In the genomic region with DNA sequence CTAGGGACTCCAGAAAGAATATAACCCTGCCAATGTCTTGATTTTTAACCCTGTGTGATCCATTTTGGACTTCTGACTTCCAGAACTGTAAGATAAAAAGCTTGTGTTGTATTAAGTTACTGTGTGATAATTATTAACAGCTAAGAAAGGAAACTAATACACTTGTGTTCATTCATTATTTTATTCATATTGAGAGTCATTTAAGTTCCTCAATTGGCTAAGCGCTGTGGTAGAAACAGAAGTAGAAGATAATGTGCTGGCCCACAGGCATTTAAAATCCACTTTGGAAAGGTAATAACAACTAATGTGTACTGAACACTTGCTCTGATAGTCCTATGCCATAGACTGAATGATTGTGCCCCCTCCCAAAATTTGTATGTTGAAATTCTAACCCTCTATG, we compare ENCODE assay signal across 23 cellular contexts.
DNase-seq lines count a peak whose midpoint lies in the region; ATAC-seq and TF ChIP-seq lines count a peak whose summit lies in the region.
"Had no signal": no experiment of that assay in that cellular context is flagged by ENCODE, and none has a peak within 500 bp of the region (broad histone marks: within the 10 kb centered on the region; RNA-seq: fewer than 3 reads in every experiment).

No MANE protein-coding gene starts in this region.

- H3K4me2 ChIP-seq in OCI-LY3 (ENCODE audit: low read length): peak overlapping the region; percentile 42
- H3K4me2 ChIP-seq in PC-9: no peak overlapping the region
- H3K4me2 ChIP-seq: BLaER1 had no signal

- H3K27me3 ChIP-seq in OCI-LY3 (ENCODE audit: low read depth, low read length) (no peaks in the 10 kb centered on the region), PC-9 (ENCODE audit: insufficient read depth, low read depth) (no peaks in the 10 kb centered on the region)
- H3K27me3 ChIP-seq: BE2C, BLaER1 had no signal

- H3K9ac ChIP-seq in OCI-LY3 (ENCODE audit: low read length): no peak overlapping the region
- H3K9ac ChIP-seq: BLaER1 had no signal

- ATAC-seq in GM21529 (IDR thresholded peaks at IDR 0.05; ENCODE audit: unreplicated experiment): peak; percentile 45
- ATAC-seq in GM21447 (IDR thresholded peaks at IDR 0.05; ENCODE audit: unreplicated experiment): no peak
- ATAC-seq: GM12878 had no signal

- no peaks in the 10 kb centered on the region for H3K9me3 ChIP-seq in OCI-LY3 (ENCODE audit: insufficient read depth, low read length)
- no peaks in the 10 kb centered on the region for H3K9me3 ChIP-seq in PC-9 (ENCODE audit: insufficient read depth, low read depth)
- H3K9me3 ChIP-seq: BE2C, BLaER1 had no signal

- H3K9me2 ChIP-seq in PC-9 (ENCODE audit: insufficient read depth): no peaks in the 10 kb centered on the region; the same call in 1 of the 2 replicates

- no peak for DNase-seq in PC-9
- no peak for DNase-seq in T-helper 2 cell treated with Interferon-gamma antibody and Interleukin-4, amounts not matched to agents 5 μg/mL and 100 μg/mL, for 36 hours (ENCODE audit: low spot score)
- DNase-seq: 8988T; ACHN; BE2C; C1 segment of cervical spinal cord; CD4-positive, alpha-beta memory T cell; CD4-positive, CD25-positive, alpha-beta regulatory T cell; CD8-positive, alpha-beta memory T cell; COR-L47; DMS 273 treated with DMSO at 0.1 percent for 48 hours; DMS153; DMS53; DMS79; DND-41; EL; GDM1 had no signal

- no peaks in the 10 kb centered on the region for H4K20me1 ChIP-seq in OCI-LY3 (ENCODE audit: insufficient read depth, low read length)
- H4K20me1 ChIP-seq in PC-9 (ENCODE audit: insufficient read depth): no peaks in the 10 kb centered on the region
- H4K20me1 ChIP-seq: BLaER1 had no signal

- H3K36me3 Mint-ChIP-seq in T-helper 2 cell treated with Interferon-gamma antibody and Interleukin-4, amounts not matched to agents 5 μg/mL and 100 μg/mL, for 36 hours (ENCODE audit: low read depth): no peaks in the 10 kb centered on the region
- H3K36me3 Mint-ChIP-seq: CD14-positive monocyte; CD4-positive, alpha-beta memory T cell; CD4-positive, CD25-positive, alpha-beta regulatory T cell; CD8-positive, alpha-beta memory T cell had no signal

- no peak overlapping the region for H3K27ac Mint-ChIP-seq in T-helper 2 cell treated with Interferon-gamma antibody and Interleukin-4, amounts not matched to agents 5 μg/mL and 100 μg/mL, for 36 hours
- H3K27ac Mint-ChIP-seq: CD14-positive monocyte; CD4-positive, alpha-beta memory T cell; CD4-positive, CD25-positive, alpha-beta regulatory T cell; CD8-positive, alpha-beta memory T cell had no signal

- H2AFZ ChIP-seq in OCI-LY3 (ENCODE audit: low read depth, low read length): no peak overlapping the region
- no peak overlapping the region for H2AFZ ChIP-seq in PC-9

- intact Hi-C loops in PC-9 (cut with micrococcal nuclease; ENCODE audit: unreplicated experiment): no loop called here

- TF ChIP-seq CTCF in OCI-LY3 (IDR thresholded peaks at IDR 0.05; ENCODE audit: low read depth, low read length) (no peak), PC-9 (conservative IDR thresholded peaks at IDR 0.05) (no peak)

- peaks cover 12% of the 10 kb centered on the region for H3K4me1 ChIP-seq in OCI-LY3 (ENCODE audit: low read length)
- H3K4me1 ChIP-seq in PC-9 (replicated peaks; ENCODE audit: insufficient read depth): no peaks in the 10 kb centered on the region
- H3K4me1 ChIP-seq: BE2C, BLaER1 had no signal

- no peaks in the 10 kb centered on the region for H3K4me1 Mint-ChIP-seq in T-helper 2 cell treated with Interferon-gamma antibody and Interleukin-4, amounts not matched to agents 5 μg/mL and 100 μg/mL, for 36 hours (ENCODE audit: low read depth)
- H3K4me1 Mint-ChIP-seq: CD14-positive monocyte; CD4-positive, alpha-beta memory T cell; CD4-positive, CD25-positive, alpha-beta regulatory T cell; CD8-positive, alpha-beta memory T cell had no signal

- no peak overlapping the region for H3K4me3 Mint-ChIP-seq in T-helper 2 cell treated with Interferon-gamma antibody and Interleukin-4, amounts not matched to agents 5 μg/mL and 100 μg/mL, for 36 hours
- H3K4me3 Mint-ChIP-seq: CD14-positive monocyte; CD4-positive, alpha-beta memory T cell; CD4-positive, CD25-positive, alpha-beta regulatory T cell; CD8-positive, alpha-beta memory T cell had no signal

- H3K36me3 ChIP-seq in OCI-LY3 (replicated peaks; ENCODE audit: low read depth, low read length) (no peaks in the 10 kb centered on the region), PC-9 (ENCODE audit: low read depth) (no peaks in the 10 kb centered on the region)
- H3K36me3 ChIP-seq: BE2C, BLaER1 had no signal

- H3K79me2 ChIP-seq in OCI-LY3 (ENCODE audit: low read length) (no peaks in the 10 kb centered on the region), PC-9 (ENCODE audit: low read depth) (no peaks in the 10 kb centered on the region)

- H3K9me3 Mint-ChIP-seq in T-helper 2 cell treated with Interferon-gamma antibody and Interleukin-4, amounts not matched to agents 5 μg/mL and 100 μg/mL, for 36 hours: peaks cover 9% of the 10 kb centered on the region

- no peaks in the 10 kb centered on the region for H3K27me3 Mint-ChIP-seq in T-helper 2 cell treated with Interferon-gamma antibody and Interleukin-4, amounts not matched to agents 5 μg/mL and 100 μg/mL, for 36 hours (ENCODE audit: low read depth)
- H3K27me3 Mint-ChIP-seq: CD4-positive, alpha-beta memory T cell; CD4-positive, CD25-positive, alpha-beta regulatory T cell; CD8-positive, alpha-beta memory T cell had no signal

- no TSS peak for BruUV-seq in PC-9 (replicated peaks; lab: Mats Ljungman, UMichigan)

- POLR2A ChIA-PET in PC-9 (lab: Charles Lee; ENCODE audit: unreplicated experiment): no interaction called here

- no peak overlapping the region for H3K4me3 ChIP-seq in OCI-LY3 (ENCODE audit: low read length)
- H3K4me3 ChIP-seq in PC-9: no peak overlapping the region
- H3K4me3 ChIP-seq: BLaER1, GM12878 had no signal

- H3K27ac ChIP-seq in OCI-LY3 (ENCODE audit: low read length): no peak overlapping the region
- H3K27ac ChIP-seq in PC-9: no peak overlapping the region
- H3K27ac ChIP-seq: BLaER1 had no signal

- CTCF ChIA-PET in PC-9 (lab: Charles Lee): interaction anchor here (0.6 kb wide), 1 partner anchor 188 kb away, joined by 3 read pairs; no protein-coding TSS in a partner anchor

- no peaks in the 10 kb centered on the region for H3F3A ChIP-seq in PC-9 (ENCODE audit: insufficient read depth, low read depth)
